ENCODE assay signal across 14 cellular contexts in genomic region chr20:46199198-46199597, GRCh38.
DNase-seq lines count a peak whose midpoint lies in the region; ATAC-seq, FAIRE-seq and TF ChIP-seq lines count a peak whose summit lies in the region.
"Had no signal": no experiment of that assay in that cellular context is flagged by ENCODE, and none has a peak within 500 bp of the region (broad histone marks: within the 10 kb centered on the region; RNA-seq: fewer than 3 reads in every experiment).

No MANE protein-coding gene starts in this region.

- H3K36me3 ChIP-seq in HCT116 (ENCODE audit: control insufficient read depth in 1 of 2, insufficient read depth in 2 of 2, low read length in 2 of 2): no peaks in the 10 kb centered on the region
- no peaks in the 10 kb centered on the region for H3K36me3 ChIP-seq in GM12878 (ENCODE audit: control insufficient read depth in 2 of 2, insufficient read depth in 2 of 2, low read length in 1 of 2)
- no peaks in the 10 kb centered on the region for H3K36me3 ChIP-seq in mesendoderm (ENCODE audit: control insufficient read depth, insufficient read depth, low read length)
- H3K36me3 ChIP-seq: transverse colon had no signal

- no peak overlapping the region for H2AFZ ChIP-seq in HCT116 (ENCODE audit: low read depth, low read length, poor library complexity, severe bottlenecking)
- H2AFZ ChIP-seq in GM12878 (ENCODE audit: control insufficient read depth, low read depth, low read length): no peak overlapping the region

- in situ Hi-C loops in GM12878 (cut with MboI): no loop called here

- TF ChIP-seq CTCF in HCT116 (IDR thresholded peaks at IDR 0.05 in 2 of 3, conservative IDR thresholded peaks at IDR 0.05 in 1 of 3; ENCODE audit: borderline replicate concordance in 1 of 3, insufficient read depth in 1 of 3, low read depth in 2 of 3, low read length in 2 of 3) (no peak), GM12878 (IDR thresholded peaks at IDR 0.05 in 2 of 3, conservative IDR thresholded peaks at IDR 0.05 in 1 of 3; ENCODE audit: control insufficient read depth in 2 of 3, extremely low read depth in 1 of 3, insufficient read depth in 1 of 3, low read depth in 3 of 3, low read length in 3 of 3) (no peak)

- no peak overlapping the region for H4K5ac ChIP-seq in mesendoderm (ENCODE audit: low read length)

- TF ChIP-seq POLR2A in HCT116 (IDR thresholded peaks at IDR 0.05; ENCODE audit: borderline replicate concordance, extremely low read depth, insufficient read depth, insufficient read length): no peak
- TF ChIP-seq POLR2A in GM12878 (IDR thresholded peaks at IDR 0.05; ENCODE audit: low read depth, low read length): no peak

- no peak for TF ChIP-seq EP300 in GM12878 (IDR thresholded peaks at IDR 0.05; ENCODE audit: borderline replicate concordance in 1 of 2, control insufficient read depth in 1 of 2, low read depth in 2 of 2, low read length in 2 of 2)

- no peak overlapping the region for H4K8ac ChIP-seq in mesendoderm (ENCODE audit: low read depth, low read length)

- POLR2A ChIA-PET in HCT116 (lab: Charles Lee): interaction anchor here (1.8 kb wide), 1 partner anchor 17 kb away, joined by 4 read pairs; no protein-coding TSS in a partner anchor
- POLR2A ChIA-PET in GM12878 (lab: Charles Lee): no interaction called here

- H2BK120ac ChIP-seq in mesendoderm (ENCODE audit: low read depth, low read length): no peak overlapping the region

- ATAC-seq in HCT116: peak; percentile 93
- ATAC-seq in GM12878: peak; percentile 45
- no peak for ATAC-seq in HG02610 (IDR thresholded peaks at IDR 0.05; ENCODE audit: unreplicated experiment)
- no peak for ATAC-seq in GM21423 (IDR thresholded peaks at IDR 0.05; ENCODE audit: unreplicated experiment)
- ATAC-seq: body of pancreas had no signal

- H3K27me3 ChIP-seq in HCT116 (ENCODE audit: insufficient read depth, low read length) (no peaks in the 10 kb centered on the region), GM12878 (replicated peaks in 1 of 2; ENCODE audit: control insufficient read depth in 2 of 2, insufficient read depth in 2 of 2, low read length in 1 of 2) (peaks cover 0 to 3% of the 10 kb centered on the region in 2 experiments; a peak in 2 of 4 replicates), mesendoderm (ENCODE audit: insufficient read depth, low read length, poor library complexity) (no peaks in the 10 kb centered on the region)

- H3K79me1 ChIP-seq in mesendoderm (ENCODE audit: low read length): no peaks in the 10 kb centered on the region

- no peak overlapping the region for H2BK5ac ChIP-seq in mesendoderm (ENCODE audit: low read length)

- 35% methylated on average over 21 of the region's 21 CpGs for WGBS in GM12878 (ENCODE audit: insufficient coverage, insufficient replicate concordance, low lambda C conversion rate, missing lambda C conversion rate)
- WGBS in mesendoderm (ENCODE audit: extremely low coverage, insufficient coverage, low lambda C conversion rate): no CpG with 5 or more reads among the region's 21 CpGs

- no peak overlapping the region for H3K4ac ChIP-seq in mesendoderm (ENCODE audit: low read depth, low read length)

- H3K18ac ChIP-seq in mesendoderm (ENCODE audit: low read length): no peak overlapping the region

- intact Hi-C loops in HCT116 (cut with micrococcal nuclease) (no loop called here), GM12878 (cut with micrococcal nuclease; ENCODE audit: unreplicated experiment) (no loop called here)

- H3K23ac ChIP-seq in mesendoderm (ENCODE audit: low read length): no peak overlapping the region

- no peaks in the 10 kb centered on the region for H4K20me1 ChIP-seq in HCT116 (ENCODE audit: insufficient read depth)
- H4K20me1 ChIP-seq in GM12878 (ENCODE audit: control insufficient read depth, insufficient read depth): no peaks in the 10 kb centered on the region

- H2AK5ac ChIP-seq in mesendoderm (ENCODE audit: low read length): no peak overlapping the region

- H3K56ac ChIP-seq in mesendoderm (ENCODE audit: low read length): peak overlapping the region; percentile 69

- BruUV-seq in HCT116 (replicated peaks; lab: Mats Ljungman, UMichigan): no TSS peak
- no TSS peak for BruUV-seq in GM12878 (replicated peaks; lab: Mats Ljungman, UMichigan)

- H2BK15ac ChIP-seq in mesendoderm (replicated peaks; ENCODE audit: low read depth): no peak overlapping the region

- H3K4me2 ChIP-seq in HCT116 (ENCODE audit: low read length) (peak overlapping the region; percentile 26; the same call in 1 of the 2 replicates), GM12878 (ENCODE audit: control insufficient read depth, insufficient read depth) (no peak overlapping the region), mesendoderm (ENCODE audit: low read length) (peak overlapping the region; percentile 1)

- H3K9me2 ChIP-seq in HCT116 (ENCODE audit: insufficient read depth): no peaks in the 10 kb centered on the region

- peaks cover 17 to 35% of the 10 kb centered on the region in 2 experiments for H3K4me1 ChIP-seq in HCT116 (ENCODE audit: control insufficient read depth in 1 of 2, insufficient read depth in 2 of 2, low read length in 2 of 2)
- no peaks in the 10 kb centered on the region for H3K4me1 ChIP-seq in GM12878 (ENCODE audit: control insufficient read depth, insufficient read depth, low read length)
- no peaks in the 10 kb centered on the region for H3K4me1 ChIP-seq in mesendoderm (ENCODE audit: control insufficient read depth, low read depth, low read length)
- H3K4me1 ChIP-seq: body of pancreas, Caco-2, transverse colon had no signal

- TF ChIP-seq RAD21 in HCT116 (IDR thresholded peaks at IDR 0.05; ENCODE audit: low read depth): no peak
- TF ChIP-seq RAD21 in GM12878 (IDR thresholded peaks at IDR 0.05; ENCODE audit: insufficient read depth, low read depth, low read length): no peak

- CTCF ChIA-PET in HCT116 (lab: Charles Lee): no interaction called here
- CTCF ChIA-PET in GM12878 (lab: Yijun Ruan, JAX): no interaction called here

- FAIRE-seq in GM12878 (lab: Jason Lieb, UNC): no peak
- FAIRE-seq in RCC 7860 (lab: Jason Lieb, UNC): no peak
- FAIRE-seq: endometrium had no signal

- H3K79me2 ChIP-seq in HCT116 (ENCODE audit: insufficient read depth, low read length) (no peaks in the 10 kb centered on the region), GM12878 (ENCODE audit: control insufficient read depth, insufficient read depth, low read length) (no peaks in the 10 kb centered on the region), mesendoderm (ENCODE audit: control insufficient read depth, insufficient read depth, low read length) (no peaks in the 10 kb centered on the region)

- H3K4me3 ChIP-seq in HCT116 (replicated peaks in 1 of 2; ENCODE audit: low read depth in 1 of 2, low read length in 2 of 2): no peak overlapping the region
- no peak overlapping the region for H3K4me3 ChIP-seq in GM12878
- H3K4me3 ChIP-seq in mesendoderm (ENCODE audit: low read length): no peak overlapping the region
- H3K4me3 ChIP-seq: body of pancreas, transverse colon had no signal

- H3K9me3 ChIP-seq in HCT116 (ENCODE audit: control insufficient read depth in 1 of 2, insufficient read depth in 1 of 2, low read depth in 1 of 2, low read length in 2 of 2): no peaks in the 10 kb centered on the region
- no peaks in the 10 kb centered on the region for H3K9me3 ChIP-seq in GM12878 (replicated peaks; ENCODE audit: control insufficient read depth, insufficient read depth, low read length)
- H3K9me3 ChIP-seq: body of pancreas, Caco-2, transverse colon had no signal

- DNase-seq in DMS 273 (lab: John Stamatoyannopoulos, UW; ENCODE audit: unreplicated experiment) (peak; percentile 41), DMS 273 treated with DMSO at 0.1 percent for 48 hours (lab: John Stamatoyannopoulos, UW) (no peak), HCT116 (ENCODE audit: low read depth, low spot score) (no peak), GM12878 (ENCODE audit: low read depth, low spot score) (no peak), mesendoderm (peak; percentile 87), RCC 7860 (ENCODE audit: low spot score) (no peak)
- DNase-seq: body of pancreas, NCI-H187, transverse colon had no signal

- H3K9ac ChIP-seq in HCT116 (ENCODE audit: low read length) (no peak overlapping the region), GM12878 (ENCODE audit: control insufficient read depth, insufficient read depth, low read length) (no peak overlapping the region), mesendoderm (ENCODE audit: low read length) (no peak overlapping the region)

- no peak overlapping the region for H3K27ac ChIP-seq in HCT116 (ENCODE audit: low read depth, low read length)
- H3K27ac ChIP-seq in GM12878 (ENCODE audit: control insufficient read depth, insufficient read depth): no peak overlapping the region
- no peak overlapping the region for H3K27ac ChIP-seq in mesendoderm (ENCODE audit: low read depth, low read length)
- H3K27ac ChIP-seq: 22Rv1, body of pancreas, transverse colon had no signal

- SMC1A ChIA-PET in GM12878 (lab: Charles Lee; ENCODE audit: uncharacterized antibody, unreplicated experiment): no interaction called here

- RAD21 ChIA-PET in HCT116 (lab: Charles Lee; ENCODE audit: low non-redundant PET in 1 of 2, low total read pairs in 2 of 2, uncharacterized antibody in 2 of 2, unreplicated experiment in 2 of 2): no interaction called here
- RAD21 ChIA-PET in GM12878 (lab: Charles Lee; ENCODE audit: unreplicated experiment): no interaction called here

TF ChIP-seq in HCT116, 20 proteins besides CTCF, POLR2A, EP300 and RAD21:
- TF ChIP-seq TCF7L2 (IDR thresholded peaks at IDR 0.05; ENCODE audit: borderline replicate concordance, extremely low read depth, insufficient read depth, insufficient read length): peak; percentile 93
- no peak for TF ChIP-seq SP1 (IDR thresholded peaks at IDR 0.05; ENCODE audit: low read depth)
- no peak for TF ChIP-seq ATF3 (IDR thresholded peaks at IDR 0.05)

TF ChIP-seq in GM12878, 131 proteins besides CTCF, POLR2A, EP300 and RAD21 (continues in another document):
- peak; percentile 83 for TF ChIP-seq PKNOX1 (IDR thresholded peaks at IDR 0.05)
- TF ChIP-seq CHD4 (IDR thresholded peaks at IDR 0.05): no peak
- TF ChIP-seq ZNF274 (IDR thresholded peaks at IDR 0.05; ENCODE audit: insufficient read depth, insufficient read length): no peak

Comparison
In these comparisons a context has a peak if more than half of its experiments do, and no peak if none do; other contexts are left out.
1. DNase-seq: peak in DMS 273 (single experiment) and mesendoderm (single experiment); none in DMS 273 treated with DMSO at 0.1 percent for 48 hours (single experiment), HCT116 (single experiment), GM12878 (single experiment) and RCC 7860 (single experiment).
2. ATAC-seq: peak in HCT116 (single experiment) and GM12878 (single experiment); none in HG02610 (single experiment) and GM21423 (single experiment).